In the genomic region with DNA sequence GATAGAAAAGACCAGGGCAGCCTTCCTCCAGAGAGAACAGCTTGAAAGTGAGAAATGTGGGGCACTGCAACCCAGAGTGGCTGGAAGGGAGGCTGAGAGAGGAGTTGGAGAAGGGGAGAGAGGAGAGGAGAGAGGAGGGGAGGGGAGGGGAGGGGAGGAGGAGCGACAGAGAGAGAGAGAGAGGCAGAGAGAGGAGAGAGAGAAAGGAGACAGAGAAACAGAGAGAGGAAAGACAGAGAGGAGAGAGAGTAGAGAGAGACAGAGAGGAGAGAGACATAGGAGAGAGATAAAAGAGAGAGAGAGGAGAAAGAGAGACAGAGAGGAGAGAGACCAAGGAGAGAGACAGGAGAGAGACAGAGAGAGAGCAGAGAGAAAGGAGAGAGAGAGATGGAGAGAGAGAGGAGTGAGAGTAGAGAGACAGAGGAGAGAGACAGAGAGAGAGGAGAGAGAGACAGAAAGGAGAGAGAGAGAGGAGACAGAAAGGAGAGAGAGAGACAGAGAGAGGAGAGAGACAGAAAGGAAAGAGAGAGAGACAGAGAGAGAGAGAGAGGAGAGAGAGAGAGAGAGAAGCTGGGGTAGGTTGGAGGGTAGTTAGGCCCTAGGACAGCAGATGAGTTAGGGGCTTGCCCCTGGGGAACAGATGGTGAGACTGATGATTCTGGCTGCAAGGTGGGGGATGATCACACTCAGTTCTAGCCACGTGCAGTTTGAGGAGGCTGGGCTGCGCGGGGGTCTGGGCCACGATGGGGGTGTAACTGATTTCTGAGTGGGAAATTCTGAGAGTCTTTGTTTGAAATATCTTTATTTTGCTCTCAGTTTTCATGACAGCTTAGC, we compare ENCODE assay signal across 2 cellular contexts.
TF ChIP-seq lines count a peak whose summit lies in the region.

No MANE protein-coding gene starts in this region.

TF ChIP-seq in SK-N-SH treated with all-trans-retinoic acid at 6 μM for 48 hours, 23 proteins besides CTCF, POLR2A, EP300 and RAD21 (continued from another document):
- TF ChIP-seq, protein P1, sequence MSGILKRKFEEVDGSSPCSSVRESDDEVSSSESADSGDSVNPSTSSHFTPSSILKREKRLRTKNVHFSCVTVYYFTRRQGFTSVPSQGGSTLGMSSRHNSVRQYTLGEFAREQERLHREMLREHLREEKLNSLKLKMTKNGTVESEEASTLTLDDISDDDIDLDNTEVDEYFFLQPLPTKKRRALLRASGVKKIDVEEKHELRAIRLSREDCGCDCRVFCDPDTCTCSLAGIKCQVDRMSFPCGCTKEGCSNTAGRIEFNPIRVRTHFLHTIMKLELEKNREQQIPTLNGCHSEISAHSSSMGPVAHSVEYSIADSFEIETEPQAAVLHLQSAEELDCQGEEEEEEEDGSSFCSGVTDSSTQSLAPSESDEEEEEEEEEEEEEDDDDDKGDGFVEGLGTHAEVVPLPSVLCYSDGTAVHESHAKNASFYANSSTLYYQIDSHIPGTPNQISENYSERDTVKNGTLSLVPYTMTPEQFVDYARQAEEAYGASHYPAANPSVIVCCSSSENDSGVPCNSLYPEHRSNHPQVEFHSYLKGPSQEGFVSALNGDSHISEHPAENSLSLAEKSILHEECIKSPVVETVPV (CRISPR knock-in tag; IDR thresholded peaks at IDR 0.05), result no peak
- TF ChIP-seq SNAI2 (CRISPR knock-in tag; IDR thresholded peaks at IDR 0.05) (no peak), BACH2 (CRISPR knock-in tag; IDR thresholded peaks at IDR 0.05; ENCODE audit: borderline replicate concordance) (no peak), TOX (CRISPR knock-in tag; IDR thresholded peaks at IDR 0.05; ENCODE audit: borderline replicate concordance) (no peak), PPARA (CRISPR knock-in tag; IDR thresholded peaks at IDR 0.05; ENCODE audit: borderline replicate concordance) (no peak), ZC3H10 (CRISPR knock-in tag; IDR thresholded peaks at IDR 0.05) (no peak)
- TF ChIP-seq, protein P2, sequence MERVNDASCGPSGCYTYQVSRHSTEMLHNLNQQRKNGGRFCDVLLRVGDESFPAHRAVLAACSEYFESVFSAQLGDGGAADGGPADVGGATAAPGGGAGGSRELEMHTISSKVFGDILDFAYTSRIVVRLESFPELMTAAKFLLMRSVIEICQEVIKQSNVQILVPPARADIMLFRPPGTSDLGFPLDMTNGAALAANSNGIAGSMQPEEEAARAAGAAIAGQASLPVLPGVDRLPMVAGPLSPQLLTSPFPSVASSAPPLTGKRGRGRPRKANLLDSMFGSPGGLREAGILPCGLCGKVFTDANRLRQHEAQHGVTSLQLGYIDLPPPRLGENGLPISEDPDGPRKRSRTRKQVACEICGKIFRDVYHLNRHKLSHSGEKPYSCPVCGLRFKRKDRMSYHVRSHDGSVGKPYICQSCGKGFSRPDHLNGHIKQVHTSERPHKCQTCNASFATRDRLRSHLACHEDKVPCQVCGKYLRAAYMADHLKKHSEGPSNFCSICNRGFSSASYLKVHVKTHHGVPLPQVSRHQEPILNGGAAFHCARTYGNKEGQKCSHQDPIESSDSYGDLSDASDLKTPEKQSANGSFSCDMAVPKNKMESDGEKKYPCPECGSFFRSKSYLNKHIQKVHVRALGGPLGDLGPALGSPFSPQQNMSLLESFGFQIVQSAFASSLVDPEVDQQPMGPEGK (CRISPR knock-in tag; IDR thresholded peaks at IDR 0.05; ENCODE audit: borderline replicate concordance), result no peak
- TF ChIP-seq, protein P3, sequence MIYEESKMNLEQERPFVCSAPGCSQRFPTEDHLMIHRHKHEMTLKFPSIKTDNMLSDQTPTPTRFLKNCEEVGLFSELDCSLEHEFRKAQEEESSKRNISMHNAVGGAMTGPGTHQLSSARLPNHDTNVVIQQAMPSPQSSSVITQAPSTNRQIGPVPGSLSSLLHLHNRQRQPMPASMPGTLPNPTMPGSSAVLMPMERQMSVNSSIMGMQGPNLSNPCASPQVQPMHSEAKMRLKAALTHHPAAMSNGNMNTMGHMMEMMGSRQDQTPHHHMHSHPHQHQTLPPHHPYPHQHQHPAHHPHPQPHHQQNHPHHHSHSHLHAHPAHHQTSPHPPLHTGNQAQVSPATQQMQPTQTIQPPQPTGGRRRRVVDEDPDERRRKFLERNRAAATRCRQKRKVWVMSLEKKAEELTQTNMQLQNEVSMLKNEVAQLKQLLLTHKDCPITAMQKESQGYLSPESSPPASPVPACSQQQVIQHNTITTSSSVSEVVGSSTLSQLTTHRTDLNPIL (CRISPR knock-in tag; IDR thresholded peaks at IDR 0.05; ENCODE audit: low read depth), result no peak
TF ChIP-seq in SK-N-SH treated with all-trans-retinoic acid at 6 μM for 48 hours: peak in this region for 0.

TF ChIP-seq in SK-N-SH, 30 proteins besides CTCF, POLR2A, EP300 and RAD21 (continued from another document):
- TF ChIP-seq, protein P4, sequence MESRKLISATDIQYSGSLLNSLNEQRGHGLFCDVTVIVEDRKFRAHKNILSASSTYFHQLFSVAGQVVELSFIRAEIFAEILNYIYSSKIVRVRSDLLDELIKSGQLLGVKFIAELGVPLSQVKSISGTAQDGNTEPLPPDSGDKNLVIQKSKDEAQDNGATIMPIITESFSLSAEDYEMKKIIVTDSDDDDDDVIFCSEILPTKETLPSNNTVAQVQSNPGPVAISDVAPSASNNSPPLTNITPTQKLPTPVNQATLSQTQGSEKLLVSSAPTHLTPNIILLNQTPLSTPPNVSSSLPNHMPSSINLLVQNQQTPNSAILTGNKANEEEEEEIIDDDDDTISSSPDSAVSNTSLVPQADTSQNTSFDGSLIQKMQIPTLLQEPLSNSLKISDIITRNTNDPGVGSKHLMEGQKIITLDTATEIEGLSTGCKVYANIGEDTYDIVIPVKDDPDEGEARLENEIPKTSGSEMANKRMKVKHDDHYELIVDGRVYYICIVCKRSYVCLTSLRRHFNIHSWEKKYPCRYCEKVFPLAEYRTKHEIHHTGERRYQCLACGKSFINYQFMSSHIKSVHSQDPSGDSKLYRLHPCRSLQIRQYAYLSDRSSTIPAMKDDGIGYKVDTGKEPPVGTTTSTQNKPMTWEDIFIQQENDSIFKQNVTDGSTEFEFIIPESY (IDR thresholded peaks at IDR 0.05; ENCODE audit: borderline replicate concordance, low read depth), result no peak
- TF ChIP-seq TCF12 (IDR thresholded peaks at IDR 0.05), result no peak
- TF ChIP-seq FOXJ3 (CRISPR knock-in tag; IDR thresholded peaks at IDR 0.05), result no peak
- no peak for TF ChIP-seq EZH2phosphoT487 (IDR thresholded peaks at IDR 0.05; ENCODE audit: borderline replicate concordance, low read depth)
- TF ChIP-seq CHD2 (IDR thresholded peaks at IDR 0.05; ENCODE audit: low read length, partially characterized antibody), result no peak
- TF ChIP-seq FOXM1 (IDR thresholded peaks at IDR 0.05; ENCODE audit: low read depth), result no peak
- TF ChIP-seq, protein P5, sequence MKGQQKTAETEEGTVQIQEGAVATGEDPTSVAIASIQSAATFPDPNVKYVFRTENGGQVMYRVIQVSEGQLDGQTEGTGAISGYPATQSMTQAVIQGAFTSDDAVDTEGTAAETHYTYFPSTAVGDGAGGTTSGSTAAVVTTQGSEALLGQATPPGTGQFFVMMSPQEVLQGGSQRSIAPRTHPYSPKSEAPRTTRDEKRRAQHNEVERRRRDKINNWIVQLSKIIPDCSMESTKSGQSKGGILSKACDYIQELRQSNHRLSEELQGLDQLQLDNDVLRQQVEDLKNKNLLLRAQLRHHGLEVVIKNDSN (IDR thresholded peaks at IDR 0.05; ENCODE audit: borderline replicate concordance, low read depth), result no peak
- no peak for TF ChIP-seq NFIC (IDR thresholded peaks at IDR 0.05; ENCODE audit: borderline replicate concordance)
- TF ChIP-seq, protein P6, sequence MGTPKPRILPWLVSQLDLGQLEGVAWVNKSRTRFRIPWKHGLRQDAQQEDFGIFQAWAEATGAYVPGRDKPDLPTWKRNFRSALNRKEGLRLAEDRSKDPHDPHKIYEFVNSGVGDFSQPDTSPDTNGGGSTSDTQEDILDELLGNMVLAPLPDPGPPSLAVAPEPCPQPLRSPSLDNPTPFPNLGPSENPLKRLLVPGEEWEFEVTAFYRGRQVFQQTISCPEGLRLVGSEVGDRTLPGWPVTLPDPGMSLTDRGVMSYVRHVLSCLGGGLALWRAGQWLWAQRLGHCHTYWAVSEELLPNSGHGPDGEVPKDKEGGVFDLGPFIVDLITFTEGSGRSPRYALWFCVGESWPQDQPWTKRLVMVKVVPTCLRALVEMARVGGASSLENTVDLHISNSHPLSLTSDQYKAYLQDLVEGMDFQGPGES (IDR thresholded peaks at IDR 0.05; ENCODE audit: low read depth, low read length), result no peak
- TF ChIP-seq GATA2 (CRISPR knock-in tag; IDR thresholded peaks at IDR 0.05), result no peak
